Comparison of ENCODE assay signal across 1 cellular context in genomic region chr11:97000481-97000880, GRCh38.
TF ChIP-seq lines count a peak whose summit lies in the region.

No MANE protein-coding gene starts in this region.

TF ChIP-seq in GM23338, 12 proteins besides CTCF, POLR2A, EP300 and RAD21:
- TF ChIP-seq ZNF462 (CRISPR knock-in tag; IDR thresholded peaks at IDR 0.05), result no peak
- TF ChIP-seq ZNF331 (CRISPR knock-in tag; IDR thresholded peaks at IDR 0.05; ENCODE audit: low read depth), result no peak
- no peak for TF ChIP-seq EZH2 (IDR thresholded peaks at IDR 0.05; ENCODE audit: low read depth, unreplicated experiment)
- no peak for TF ChIP-seq POLR2AphosphoS5 (IDR thresholded peaks at IDR 0.05; ENCODE audit: low read depth)
